14 cellular contexts compared by ENCODE assay signal in the genomic region with DNA sequence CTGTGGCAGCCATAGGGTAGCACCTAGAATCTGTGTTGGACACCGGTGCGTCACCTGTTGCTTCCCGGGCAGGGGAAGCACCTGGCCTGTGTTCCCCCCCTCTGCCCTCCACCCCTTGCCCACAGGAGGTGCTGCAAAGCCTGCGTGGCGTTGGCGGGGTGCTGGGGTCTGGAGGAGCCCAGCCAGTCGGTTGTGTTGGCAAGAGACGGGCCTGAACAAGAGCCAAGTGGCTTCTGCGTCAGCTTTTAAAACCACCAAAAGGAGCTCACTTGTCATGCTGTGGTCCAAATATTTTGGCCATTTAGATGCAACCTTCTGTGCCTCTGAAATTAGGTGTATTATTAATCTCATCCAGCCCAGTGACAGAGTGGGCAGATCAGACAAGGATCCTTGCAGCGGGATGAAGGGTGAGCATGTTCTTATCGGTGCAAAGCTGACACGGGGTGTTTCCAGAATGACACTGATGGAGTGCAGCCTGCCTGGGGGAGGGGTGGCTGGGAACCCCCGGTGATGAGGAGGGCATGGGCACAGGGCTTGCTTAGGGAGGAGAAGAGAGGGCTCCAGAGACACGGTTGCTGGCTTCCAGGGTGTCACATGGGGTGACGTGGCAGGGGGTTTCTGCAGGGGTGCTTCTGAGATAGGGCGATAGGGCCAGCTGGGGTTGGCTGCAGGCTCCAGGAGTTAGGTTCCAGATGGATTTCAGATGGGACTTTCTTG. TPM values are rescaled to one million over a fixed set of nuclear protein-coding genes. Genes with fewer than 3 reads are reported as not detected.
DNase-seq lines count a peak whose midpoint lies in the region; ATAC-seq, FAIRE-seq and TF ChIP-seq lines count a peak whose summit lies in the region.
"Had no signal": no experiment of that assay in that cellular context is flagged by ENCODE, and none has a peak within 500 bp of the region (broad histone marks: within the 10 kb centered on the region; RNA-seq: fewer than 3 reads in every experiment).

No MANE protein-coding gene starts in this region.

- H3K27ac ChIP-seq in astrocyte (ENCODE audit: low read depth, low read length): no peak overlapping the region
- H3K27ac ChIP-seq in right cardiac atrium (ENCODE audit: low read length): no peak overlapping the region
- H3K27ac ChIP-seq: A549 had no signal

- peak; percentile 8 to 52 for ATAC-seq in activated CD4-positive, CD25-positive, alpha-beta regulatory T cell treated with anti-CD3 and anti-CD28 coated beads, Interleukin-2, amount 50 U/mL, for 24 hours
- ATAC-seq in right cardiac atrium: peak; percentile 33 to 51
- ATAC-seq in stimulated activated naive B cell treated with anti-CD40 and anti-IgM and Interleukin-4, amounts not matched to agents 10 μg/mL and 1 μg/mL and 100 μg/mL, for 72 hours (replicated peaks): peak in 1 of 2 donors; percentile 34
- ATAC-seq in stimulated activated effector memory CD8-positive, alpha-beta T cell treated with anti-CD3 and anti-CD28 coated beads, Interleukin-12 subunit alpha, Interleukin-12 subunit beta, amount 100 ng/mL, for 72 hours: no peak
- ATAC-seq: A549 had no signal

- no peak for DNase-seq in activated CD4-positive, CD25-positive, alpha-beta regulatory T cell treated with anti-CD3 and anti-CD28 coated beads, Interleukin-2, amount 50 U/mL, for 72 hours
- DNase-seq in astrocyte (ENCODE audit: low read depth) (peak; percentile 77), right cardiac atrium (peak; percentile 74 to 91 (median 88)), head of caudate nucleus (no peak), NCI-H82 treated with DMSO at 0.1 percent for 48 hours (lab: John Stamatoyannopoulos, UW; ENCODE audit: unreplicated experiment) (no peak)
- DNase-seq in stimulated activated naive B cell treated with anti-CD40 and anti-IgM and Interleukin-4, amounts not matched to agents 10 μg/mL and 1 μg/mL and 100 μg/mL, for 72 hours: no peak
- DNase-seq in stimulated activated effector memory CD8-positive, alpha-beta T cell treated with anti-CD3 and anti-CD28 coated beads, Interleukin-12 subunit alpha, Interleukin-12 subunit beta, amount 100 ng/mL, for 72 hours (ENCODE audit: low spot score in 2 of 2): no peak
- DNase-seq: DND-41; NCI-H2029 treated with DMSO at 0.1 percent for 48 hours; stimulated activated CD4-positive, alpha-beta T cell treated with anti-CD3 and anti-CD28 coated beads, Interleukin-2, amount 100 ng/mL, for 24 hours; stomach had no signal

- H3K9ac ChIP-seq in astrocyte (ENCODE audit: low read length): no peak overlapping the region

- H3K9me3 ChIP-seq in astrocyte (ENCODE audit: insufficient read depth, low read depth, low read length): no peaks in the 10 kb centered on the region
- H3K9me3 ChIP-seq in right cardiac atrium (ENCODE audit: control insufficient read depth, low read length): no peaks in the 10 kb centered on the region
- H3K9me3 ChIP-seq: stomach had no signal

- H3K27me3 ChIP-seq in astrocyte (ENCODE audit: insufficient read depth, low read length): no peaks in the 10 kb centered on the region
- H3K27me3 ChIP-seq in right cardiac atrium (ENCODE audit: control insufficient read depth, insufficient read depth): no peaks in the 10 kb centered on the region
- H3K27me3 ChIP-seq: stomach had no signal

- H3K36me3 ChIP-seq in astrocyte (ENCODE audit: insufficient read depth, low read length): no peaks in the 10 kb centered on the region
- H3K36me3 ChIP-seq: stomach had no signal

- H3K4me3 ChIP-seq in astrocyte (ENCODE audit: insufficient read depth, low read depth, low read length) (no peak overlapping the region), right cardiac atrium (ENCODE audit: low read length) (no peak overlapping the region)
- H3K4me3 ChIP-seq: A549, stomach had no signal

- peak overlapping the region; percentile 44 for H3K4me2 ChIP-seq in astrocyte (ENCODE audit: low read length)
- H3K4me2 ChIP-seq: A549 had no signal

- peaks cover 10% of the 10 kb centered on the region for H3K9me3 Mint-ChIP-seq in astrocyte (ENCODE audit: unreplicated experiment)
- H3K9me3 Mint-ChIP-seq in stimulated activated naive B cell treated with anti-CD40 and anti-IgM and Interleukin-4, amounts not matched to agents 10 μg/mL and 1 μg/mL and 100 μg/mL, for 72 hours: peaks cover 5 to 8% of the 10 kb centered on the region in 2 donors
- H3K9me3 Mint-ChIP-seq in stimulated activated effector memory CD8-positive, alpha-beta T cell treated with anti-CD3 and anti-CD28 coated beads, Interleukin-12 subunit alpha, Interleukin-12 subunit beta, amount 100 ng/mL, for 72 hours: no peaks in the 10 kb centered on the region

- TF ChIP-seq CTCF in astrocyte (IDR thresholded peaks at IDR 0.05; ENCODE audit: insufficient read depth, low read depth, low read length): no peak

- no peak overlapping the region for H2AFZ ChIP-seq in astrocyte (ENCODE audit: low read depth, low read length)

- H3K4me3 Mint-ChIP-seq in astrocyte (ENCODE audit: unreplicated experiment): no peak overlapping the region
- no peak overlapping the region for H3K4me3 Mint-ChIP-seq in stimulated activated naive B cell treated with anti-CD40 and anti-IgM and Interleukin-4, amounts not matched to agents 10 μg/mL and 1 μg/mL and 100 μg/mL, for 72 hours
- no peak overlapping the region for H3K4me3 Mint-ChIP-seq in stimulated activated effector memory CD8-positive, alpha-beta T cell treated with anti-CD3 and anti-CD28 coated beads, Interleukin-12 subunit alpha, Interleukin-12 subunit beta, amount 100 ng/mL, for 72 hours

- FAIRE-seq in astrocyte (lab: Jason Lieb, UNC): peak; percentile 73
- FAIRE-seq: A549, islet of Langerhans had no signal

- H3K27ac Mint-ChIP-seq in astrocyte (ENCODE audit: unreplicated experiment): peak overlapping the region; percentile 72
- H3K27ac Mint-ChIP-seq in stimulated activated naive B cell treated with anti-CD40 and anti-IgM and Interleukin-4, amounts not matched to agents 10 μg/mL and 1 μg/mL and 100 μg/mL, for 72 hours: peak overlapping the region; percentile 65
- no peak overlapping the region for H3K27ac Mint-ChIP-seq in stimulated activated effector memory CD8-positive, alpha-beta T cell treated with anti-CD3 and anti-CD28 coated beads, Interleukin-12 subunit alpha, Interleukin-12 subunit beta, amount 100 ng/mL, for 72 hours

- H3K79me2 ChIP-seq in astrocyte (ENCODE audit: insufficient read depth, low read length): no peaks in the 10 kb centered on the region

- 16% methylated on average over 16 of the region's 16 CpGs for WGBS in right cardiac atrium

- H3K4me1 ChIP-seq in astrocyte (ENCODE audit: insufficient read depth, low read length): peaks cover 31% of the 10 kb centered on the region
- H3K4me1 ChIP-seq in right cardiac atrium (ENCODE audit: control insufficient read depth, insufficient read depth, low read length): peaks cover 9% of the 10 kb centered on the region

- intact Hi-C loops in right cardiac atrium (cut with DNase I) (loop anchor here in 1 of 4 donors (10.0 kb wide), 1 partner anchor 142 kb away; no protein-coding TSS in a partner anchor), head of caudate nucleus (cut with DNase I) (no loop called here)

- H3K4me1 Mint-ChIP-seq in astrocyte (ENCODE audit: low read depth, unreplicated experiment): peaks cover 34% of the 10 kb centered on the region
- H3K4me1 Mint-ChIP-seq in stimulated activated naive B cell treated with anti-CD40 and anti-IgM and Interleukin-4, amounts not matched to agents 10 μg/mL and 1 μg/mL and 100 μg/mL, for 72 hours: peaks cover 3 to 7% of the 10 kb centered on the region in 2 donors
- H3K4me1 Mint-ChIP-seq in stimulated activated effector memory CD8-positive, alpha-beta T cell treated with anti-CD3 and anti-CD28 coated beads, Interleukin-12 subunit alpha, Interleukin-12 subunit beta, amount 100 ng/mL, for 72 hours: peaks cover 7% of the 10 kb centered on the region

- H3K27me3 Mint-ChIP-seq in astrocyte (ENCODE audit: low read depth, unreplicated experiment): no peaks in the 10 kb centered on the region
- peaks cover 22 to 43% of the 10 kb centered on the region in 2 donors for H3K27me3 Mint-ChIP-seq in stimulated activated naive B cell treated with anti-CD40 and anti-IgM and Interleukin-4, amounts not matched to agents 10 μg/mL and 1 μg/mL and 100 μg/mL, for 72 hours

- peaks cover 4% of the 10 kb centered on the region for H3K36me3 Mint-ChIP-seq in astrocyte (ENCODE audit: low read depth, unreplicated experiment)
- peaks cover 0 to 5% of the 10 kb centered on the region in 2 donors for H3K36me3 Mint-ChIP-seq in stimulated activated naive B cell treated with anti-CD40 and anti-IgM and Interleukin-4, amounts not matched to agents 10 μg/mL and 1 μg/mL and 100 μg/mL, for 72 hours
- H3K36me3 Mint-ChIP-seq in stimulated activated effector memory CD8-positive, alpha-beta T cell treated with anti-CD3 and anti-CD28 coated beads, Interleukin-12 subunit alpha, Interleukin-12 subunit beta, amount 100 ng/mL, for 72 hours: no peaks in the 10 kb centered on the region

- H4K20me1 ChIP-seq in astrocyte (ENCODE audit: insufficient read depth, low read length): peaks cover 3% of the 10 kb centered on the region

RNA-seq across cellular contexts. Expression of a gene that starts 9.7 kb away (rescaled TPM):
- total RNA-seq in astrocyte: 33.4 and 33.7 TPM in 2 replicates
- total RNA-seq in right cardiac atrium: 10 to 100 TPM; 48.1 to 72.3 (median 61.7) TPM
- polyA plus RNA-seq in right cardiac atrium: 66.0 TPM

Comparison
In these comparisons a context has a peak if more than half of its experiments do, and no peak if none do; other contexts are left out.
1. DNase-seq: peak in astrocyte (single experiment) and right cardiac atrium (3 of 3); none in activated CD4-positive, CD25-positive, alpha-beta regulatory T cell treated with anti-CD3 and anti-CD28 coated beads, Interleukin-2, amount 50 U/mL, for 72 hours (single experiment), stimulated activated naive B cell treated with anti-CD40 and anti-IgM and Interleukin-4, amounts not matched to agents 10 μg/mL and 1 μg/mL and 100 μg/mL, for 72 hours (single experiment), stimulated activated effector memory CD8-positive, alpha-beta T cell treated with anti-CD3 and anti-CD28 coated beads, Interleukin-12 subunit alpha, Interleukin-12 subunit beta, amount 100 ng/mL, for 72 hours (0 of 2), head of caudate nucleus (0 of 42) and NCI-H82 treated with DMSO at 0.1 percent for 48 hours (single experiment).